In genomic region chr11:56705784-56706396, GRCh38 we compare ENCODE assay signal across 1 cellular context.
TF ChIP-seq lines count a peak whose summit lies in the region.

No MANE protein-coding gene starts in this region.

TF ChIP-seq in H1, 55 proteins besides CTCF, POLR2A, EP300 and RAD21:
- no peak for TF ChIP-seq SIX5 (IDR thresholded peaks at IDR 0.05; ENCODE audit: low read depth, low read length)
- TF ChIP-seq BCL11A (IDR thresholded peaks at IDR 0.05; ENCODE audit: low read depth in 2 of 2, low read length in 2 of 2): no peak
- no peak for TF ChIP-seq GABPA (IDR thresholded peaks at IDR 0.05; ENCODE audit: borderline replicate concordance, insufficient read depth, low read length)
- TF ChIP-seq CBX8 (IDR thresholded peaks at IDR 0.05; ENCODE audit: borderline replicate concordance, low read depth, low read length): no peak
- no peak for TF ChIP-seq SAP30 (IDR thresholded peaks at IDR 0.05; ENCODE audit: insufficient read depth, insufficient replicate concordance, low read length)
- no peak for TF ChIP-seq ATF2 (IDR thresholded peaks at IDR 0.05; ENCODE audit: low read length)
- no peak for TF ChIP-seq MAFK (IDR thresholded peaks at IDR 0.05; ENCODE audit: low read depth, low read length)
- TF ChIP-seq NANOG (IDR thresholded peaks at IDR 0.05; ENCODE audit: insufficient read depth, low read depth, low read length, poor library complexity, severe bottlenecking): no peak
